Comparison of ENCODE assay signal across 9 cellular contexts in genomic region chr2:50529600-50530218, GRCh38.
DNase-seq lines count a peak whose midpoint lies in the region; ATAC-seq and TF ChIP-seq lines count a peak whose summit lies in the region.
"Had no signal": no experiment of that assay in that cellular context is flagged by ENCODE, and none has a peak within 500 bp of the region (broad histone marks: within the 10 kb centered on the region; RNA-seq: fewer than 3 reads in every experiment).

No MANE protein-coding gene starts in this region.

- TF ChIP-seq CTCF in CD4-positive, alpha-beta T cell (IDR thresholded peaks at IDR 0.05), result peak; percentile 80
- TF ChIP-seq CTCF in transverse colon (IDR thresholded peaks at IDR 0.05), result peak; percentile 36 to 68 (median 64)

- H3K4me1 Mint-ChIP-seq in CD4-positive, alpha-beta T cell (ENCODE audit: low read depth), result no peaks in the 10 kb centered on the region

- no peak overlapping the region for H3K27ac ChIP-seq in CD4-positive, alpha-beta T cell (ENCODE audit: low read depth, low read length)
- no peak overlapping the region for H3K27ac ChIP-seq in transverse colon

- H3K4me3 Mint-ChIP-seq in CD4-positive, alpha-beta T cell, result no peak overlapping the region
- H3K4me3 Mint-ChIP-seq: T-helper 1 cell treated with Interleukin-12 subunit alpha and Interleukin-12 subunit beta and Interleukin-4 antibody, amounts not matched to agents 30 μg/mL and 1 μg/mL, for 36 hours had no signal

- H3K4me1 ChIP-seq in transverse colon, result peaks cover 0 to 5% (median 0%) of the 10 kb centered on the region in 4 donors

- ATAC-seq in CD4-positive, alpha-beta T cell (ENCODE audit: poor library complexity), result no peak
- peak; percentile 90 for ATAC-seq in GM18870 (IDR thresholded peaks at IDR 0.05; ENCODE audit: unreplicated experiment)
- ATAC-seq in HG03060 (IDR thresholded peaks at IDR 0.05; ENCODE audit: low read depth, unreplicated experiment), result peak; percentile 77

- H3K27me3 Mint-ChIP-seq in CD4-positive, alpha-beta T cell, result no peaks in the 10 kb centered on the region

- no peaks in the 10 kb centered on the region for H3K9me3 Mint-ChIP-seq in CD4-positive, alpha-beta T cell
- H3K9me3 Mint-ChIP-seq: T-helper 1 cell treated with Interleukin-12 subunit alpha and Interleukin-12 subunit beta and Interleukin-4 antibody, amounts not matched to agents 30 μg/mL and 1 μg/mL, for 36 hours had no signal

- no peak for TF ChIP-seq POLR2A in transverse colon (IDR thresholded peaks at IDR 0.05)

- no peak overlapping the region for H3K27ac Mint-ChIP-seq in CD4-positive, alpha-beta T cell
- H3K27ac Mint-ChIP-seq: T-helper 1 cell treated with Interleukin-12 subunit alpha and Interleukin-12 subunit beta and Interleukin-4 antibody, amounts not matched to agents 30 μg/mL and 1 μg/mL, for 36 hours had no signal

- intact Hi-C loops in CD4-positive, alpha-beta T cell (cut with DNase I, micrococcal nuclease), result no loop called here
- intact Hi-C loops in transverse colon (cut with DNase I; ENCODE audit: low total_unique reads), result no loop called here

- POLR2A ChIA-PET in CD4-positive, alpha-beta T cell (lab: Charles Lee), result no interaction called here

- in situ Hi-C loops in transverse colon (cut with MboI; ENCODE audit: low pct_ligation_motif_present in 1 of 4, low pct_unique_long_range_greater_than_20kb in 1 of 4, low sequenced_read_pairs in 3 of 4), result no loop called here

- no peaks in the 10 kb centered on the region for H3K27me3 ChIP-seq in CD4-positive, alpha-beta T cell (ENCODE audit: control insufficient read depth, insufficient read depth, low read length)
- no peaks in the 10 kb centered on the region for H3K27me3 ChIP-seq in transverse colon

- H3K4me3 ChIP-seq in transverse colon, result no peak overlapping the region

- no peak for TF ChIP-seq EP300 in transverse colon (IDR thresholded peaks at IDR 0.05; ENCODE audit: low read depth)

- H3K36me3 Mint-ChIP-seq in CD4-positive, alpha-beta T cell (ENCODE audit: low read depth), result no peaks in the 10 kb centered on the region

- no peaks in the 10 kb centered on the region for H3K36me3 ChIP-seq in transverse colon

- no peak for DNase-seq in CD4-positive, alpha-beta T cell
- peak; percentile 47 for DNase-seq in NCI-H2081 treated with DMSO at 0.1 percent for 48 hours (lab: John Stamatoyannopoulos, UW)
- DNase-seq in amniotic epithelial cell (ENCODE audit: low read depth), result peak; percentile 55
- DNase-seq in iPS-NIHi11 (ENCODE audit: low spot score), result peak; percentile 47
- DNase-seq in transverse colon, result no peak
- DNase-seq in mesenteric fat pad (ENCODE audit: low spot score), result no peak

- no peaks in the 10 kb centered on the region for H3K9me3 ChIP-seq in CD4-positive, alpha-beta T cell (ENCODE audit: control insufficient read depth, low read length)
- no peaks in the 10 kb centered on the region for H3K9me3 ChIP-seq in transverse colon

- 10 to 16% methylated on average over 5 to 7 of the region's 7 CpGs for WGBS in transverse colon (ENCODE audit: low coverage in 1 of 2), 2 donors

- CTCF ChIA-PET in CD4-positive, alpha-beta T cell (lab: Charles Lee), result interaction anchor here (0.7 kb wide), 1 partner anchor 29 kb away, joined by 3 read pairs; no protein-coding TSS in a partner anchor

Comparison
In these comparisons a context has a peak if more than half of its experiments do, and no peak if none do; other contexts are left out.
1. DNase-seq: peak in NCI-H2081 treated with DMSO at 0.1 percent for 48 hours (single experiment), amniotic epithelial cell (single experiment) and iPS-NIHi11 (single experiment); none in CD4-positive, alpha-beta T cell (0 of 10), transverse colon (single experiment) and mesenteric fat pad (single experiment).